In the genomic region with DNA sequence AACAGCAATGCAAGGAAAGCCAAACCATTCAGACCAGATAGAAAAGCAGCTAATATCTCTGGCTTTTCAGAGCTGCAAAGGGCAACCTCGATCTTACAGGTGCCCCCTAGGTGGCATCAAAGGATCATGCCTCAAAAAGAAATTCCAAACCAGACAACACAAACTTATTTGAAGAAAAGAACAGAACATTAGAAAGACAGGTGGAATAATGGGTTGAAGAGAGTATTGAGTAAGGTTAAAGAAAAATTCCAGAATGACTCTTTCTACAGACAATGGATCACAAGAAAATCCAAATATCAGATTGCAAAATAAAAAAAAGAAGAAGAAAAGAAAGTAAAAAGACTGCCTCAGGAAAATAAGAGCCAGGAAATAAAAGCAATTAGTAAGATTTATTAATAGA, we compare ENCODE assay signal across 8 cellular contexts.
DNase-seq lines count a peak whose midpoint lies in the region; ATAC-seq and TF ChIP-seq lines count a peak whose summit lies in the region.

No MANE protein-coding gene starts in this region.

- 15 to 37% (median 20%) methylated on average over 1 of the region's 1 CpG for WGBS in heart left ventricle, 4 donors
- WGBS in stomach, 5 donors, result 5 to 27% (median 16%) methylated on average over 1 of the region's 1 CpG

- TF ChIP-seq POLR2A in heart left ventricle (IDR thresholded peaks at IDR 0.05) (no peak), stomach (IDR thresholded peaks at IDR 0.05) (no peak)

- no peak overlapping the region for H3K4me2 ChIP-seq in PC-9

- no peak for DNase-seq in heart left ventricle
- no peak for DNase-seq in left ventricle myocardium superior
- no peak for DNase-seq in PC-9
- no peak for DNase-seq in fibroblast of mammary gland (ENCODE audit: low read depth)
- DNase-seq in stomach, result no peak
- DNase-seq in AML-193 (lab: John Stamatoyannopoulos, UW), result no peak
- DNase-seq in DMS114 treated with DMSO at 0.1 percent for 48 hours (lab: John Stamatoyannopoulos, UW; ENCODE audit: unreplicated experiment), result no peak
- DNase-seq in NCI-H1436 (lab: John Stamatoyannopoulos, UW), result no peak

- no peak overlapping the region for H3K27ac ChIP-seq in heart left ventricle
- no peak overlapping the region for H3K27ac ChIP-seq in PC-9
- no peak overlapping the region for H3K27ac ChIP-seq in stomach

- POLR2A ChIA-PET in PC-9 (lab: Charles Lee; ENCODE audit: unreplicated experiment), result interaction anchor here (0.6 kb wide), 1 partner anchor 597 kb away, joined by 4 read pairs; no protein-coding TSS in a partner anchor

- H3K79me2 ChIP-seq in PC-9 (ENCODE audit: low read depth), result no peaks in the 10 kb centered on the region

- TF ChIP-seq EP300 in stomach (IDR thresholded peaks at IDR 0.05), result no peak

- TF ChIP-seq CTCF in heart left ventricle (IDR thresholded peaks at IDR 0.05), result peak; percentile 27 to 65 (median 52)
- peak; percentile 77 for TF ChIP-seq CTCF in PC-9 (conservative IDR thresholded peaks at IDR 0.05)
- TF ChIP-seq CTCF in fibroblast of mammary gland (conservative IDR thresholded peaks at IDR 0.05; ENCODE audit: control insufficient read depth, insufficient read depth, low read depth, low read length), result peak; percentile 36
- TF ChIP-seq CTCF in stomach (IDR thresholded peaks at IDR 0.05), result peak in 5 of 7 experiments; percentile 13 to 35 (median 23)

- H3K4me3 ChIP-seq in heart left ventricle, result no peak overlapping the region
- no peak overlapping the region for H3K4me3 ChIP-seq in PC-9
- H3K4me3 ChIP-seq in fibroblast of mammary gland (ENCODE audit: control insufficient read depth, low read depth, low read length), result no peak overlapping the region
- H3K4me3 ChIP-seq in stomach, result no peak overlapping the region

- H3K9me3 ChIP-seq in heart left ventricle, result no peaks in the 10 kb centered on the region
- no peaks in the 10 kb centered on the region for H3K9me3 ChIP-seq in PC-9 (ENCODE audit: insufficient read depth, low read depth)
- H3K9me3 ChIP-seq in stomach, result no peaks in the 10 kb centered on the region

- H3K27me3 ChIP-seq in heart left ventricle (no peaks in the 10 kb centered on the region), PC-9 (ENCODE audit: insufficient read depth, low read depth) (peaks cover 13% of the 10 kb centered on the region), stomach (no peaks in the 10 kb centered on the region)

- CTCF ChIA-PET in PC-9 (lab: Charles Lee), result no interaction called here

- H3K9me2 ChIP-seq in PC-9 (ENCODE audit: insufficient read depth), result no peaks in the 10 kb centered on the region

- H4K20me1 ChIP-seq in PC-9 (ENCODE audit: insufficient read depth), result no peaks in the 10 kb centered on the region

- intact Hi-C loops in heart left ventricle (cut with DNase I) (loop anchor here in 8 of 10 donors (2.0 to 10.0 kb wide), 6 partner anchors 120 to 600 kb away; no protein-coding TSS in a partner anchor), left ventricle myocardium superior (cut with micrococcal nuclease) (no loop called here), PC-9 (cut with micrococcal nuclease; ENCODE audit: unreplicated experiment) (loop anchor here (2.0 to 5.0 kb wide), 3 partner anchors 262 to 597 kb away; no protein-coding TSS in a partner anchor), stomach (cut with DNase I; ENCODE audit: low total_unique reads) (no loop called here)

- ATAC-seq in heart left ventricle, result no peak
- no peak for ATAC-seq in left ventricle myocardium superior

- no TSS peak for BruUV-seq in PC-9 (replicated peaks; lab: Mats Ljungman, UMichigan)

- H3K4me1 ChIP-seq in heart left ventricle, result peaks cover 0 to 10% (median 1%) of the 10 kb centered on the region in 12 donors
- H3K4me1 ChIP-seq in PC-9 (replicated peaks; ENCODE audit: insufficient read depth), result no peaks in the 10 kb centered on the region
- peaks cover 0 to 4% (median 0%) of the 10 kb centered on the region in 4 donors for H3K4me1 ChIP-seq in stomach

- H3K36me3 ChIP-seq in heart left ventricle, result peaks cover 0 to 9% (median 0%) of the 10 kb centered on the region in 9 donors
- H3K36me3 ChIP-seq in PC-9 (ENCODE audit: low read depth), result no peaks in the 10 kb centered on the region
- H3K36me3 ChIP-seq in stomach, result no peaks in the 10 kb centered on the region

- H3F3A ChIP-seq in PC-9 (ENCODE audit: insufficient read depth, low read depth), result no peaks in the 10 kb centered on the region

- no peak overlapping the region for H2AFZ ChIP-seq in PC-9

Comparison
In these comparisons a context has a peak if more than half of its experiments do, and no peak if none do; other contexts are left out.
1. intact Hi-C loops: an anchor here in heart left ventricle (2.0 to 10.0 kb wide) and PC-9 (2.0 to 5.0 kb wide); none called in left ventricle myocardium superior and stomach.
2. CTCF ChIP-seq: peak in every context shown above with its lines; median percentile 77 in PC-9; 52 in heart left ventricle; 36 in fibroblast of mammary gland; 23 in stomach.